In the genomic region with DNA sequence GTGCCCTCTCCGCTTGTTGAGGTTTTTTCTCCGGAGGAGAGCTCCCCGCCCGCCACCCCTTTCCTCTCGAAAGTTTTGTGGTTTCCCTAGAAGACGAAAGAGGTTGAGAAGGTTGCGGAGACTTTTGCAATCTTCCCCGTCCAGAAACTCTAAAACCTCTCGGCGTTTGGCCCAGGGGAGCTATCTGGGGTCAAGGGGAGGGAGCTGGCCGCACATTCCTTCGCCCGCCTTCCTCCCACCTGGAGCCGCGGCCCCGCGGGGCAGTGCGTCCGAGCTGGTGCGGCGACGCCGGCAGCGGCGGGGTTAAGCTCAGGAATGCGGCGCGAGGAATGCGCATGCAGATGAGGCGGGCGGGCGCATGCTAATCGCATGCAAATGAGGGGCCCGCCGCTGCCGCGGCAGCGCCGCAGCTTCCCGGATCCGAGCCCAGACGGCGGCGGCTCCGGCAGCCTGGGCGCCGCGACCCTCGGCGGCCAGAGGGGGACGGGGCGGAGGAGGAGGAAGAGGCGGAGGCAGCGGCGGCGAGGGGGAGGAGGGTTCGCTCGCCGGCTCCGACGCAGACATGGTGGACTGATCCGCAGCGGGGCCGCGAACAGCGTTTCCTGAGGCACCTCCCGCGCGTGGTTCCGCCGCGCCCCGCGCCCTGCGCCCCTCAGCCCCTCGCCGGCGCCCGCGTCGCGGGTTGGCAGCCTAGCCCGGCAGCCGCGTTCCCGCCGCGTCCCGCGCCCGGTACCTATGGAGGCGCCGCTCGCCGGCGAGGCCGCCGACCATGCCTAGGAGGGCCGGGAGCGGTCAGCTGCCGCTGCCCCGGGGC, we compare ENCODE assay signal across 1 cellular context.
TF ChIP-seq lines count a peak whose summit lies in the region.

A gene (plus strand): TSS at position 535 of the 814 bp plus-strand sequence. CDS start 235 bp downstream, at position 770.

TF ChIP-seq in HEK293, 187 proteins besides CTCF, POLR2A, EP300 and RAD21 (continued from another document and continues in another):
- TF ChIP-seq, protein P1, sequence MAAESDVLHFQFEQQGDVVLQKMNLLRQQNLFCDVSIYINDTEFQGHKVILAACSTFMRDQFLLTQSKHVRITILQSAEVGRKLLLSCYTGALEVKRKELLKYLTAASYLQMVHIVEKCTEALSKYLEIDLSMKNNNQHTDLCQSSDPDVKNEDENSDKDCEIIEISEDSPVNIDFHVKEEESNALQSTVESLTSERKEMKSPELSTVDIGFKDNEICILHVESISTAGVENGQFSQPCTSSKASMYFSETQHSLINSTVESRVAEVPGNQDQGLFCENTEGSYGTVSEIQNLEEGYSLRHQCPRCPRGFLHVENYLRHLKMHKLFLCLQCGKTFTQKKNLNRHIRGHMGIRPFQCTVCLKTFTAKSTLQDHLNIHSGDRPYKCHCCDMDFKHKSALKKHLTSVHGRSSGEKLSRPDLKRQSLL (tag by site-specific recombination; IDR thresholded peaks at IDR 0.05) = no peak
- TF ChIP-seq OVOL3 (tag by site-specific recombination; IDR thresholded peaks at IDR 0.05) (no peak), ZNF16 (tag by site-specific recombination; IDR thresholded peaks at IDR 0.05; ENCODE audit: low read depth) (no peak), ZNF548 (tag by site-specific recombination; IDR thresholded peaks at IDR 0.05) (no peak), ZNF544 (tag by site-specific recombination; IDR thresholded peaks at IDR 0.05) (no peak), ZNF121 (tag by site-specific recombination; IDR thresholded peaks at IDR 0.05) (no peak), ZNF366 (tag by site-specific recombination; conservative IDR thresholded peaks at IDR 0.05) (no peak), ZNF214 (tag by site-specific recombination; IDR thresholded peaks at IDR 0.05; ENCODE audit: borderline replicate concordance) (no peak), ZNF629 (tag by site-specific recombination; IDR thresholded peaks at IDR 0.05) (peak; percentile 43; the same call in 1 of the 2 replicates), ZNF140 (tag by site-specific recombination; IDR thresholded peaks at IDR 0.05) (no peak), ZFP41 (tag by site-specific recombination; IDR thresholded peaks at IDR 0.05; ENCODE audit: borderline replicate concordance) (no peak), ZNF670 (tag by site-specific recombination; IDR thresholded peaks at IDR 0.05; ENCODE audit: low read depth) (no peak), ZNF514 (tag by site-specific recombination; IDR thresholded peaks at IDR 0.05) (no peak), MZF1 (tag by site-specific recombination; IDR thresholded peaks at IDR 0.05; ENCODE audit: borderline replicate concordance) (no peak), SALL2 (tag by site-specific recombination; IDR thresholded peaks at IDR 0.05; ENCODE audit: borderline replicate concordance) (no peak), ZNF391 (tag by site-specific recombination; IDR thresholded peaks at IDR 0.05; ENCODE audit: borderline replicate concordance, low read depth) (no peak), GLIS2 (tag by site-specific recombination; IDR thresholded peaks at IDR 0.05) (0 out of 2 replicates have a peak, but pooled peaks have one; percentile 21), ZSCAN23 (tag by site-specific recombination; IDR thresholded peaks at IDR 0.05) (no peak), ZSCAN16 (tag by site-specific recombination; IDR thresholded peaks at IDR 0.05) (no peak), ZBTB20 (tag by site-specific recombination; IDR thresholded peaks at IDR 0.05) (peak; percentile 28; the same call in 1 of the 2 replicates), ZSCAN30 (tag by site-specific recombination; IDR thresholded peaks at IDR 0.05) (no peak), ZNF785 (tag by site-specific recombination; IDR thresholded peaks at IDR 0.05) (no peak), EGR2 (tag by site-specific recombination; IDR thresholded peaks at IDR 0.05; ENCODE audit: low read depth) (no peak), ZNF404 (tag by site-specific recombination; IDR thresholded peaks at IDR 0.05) (no peak), ZNF596 (tag by site-specific recombination; IDR thresholded peaks at IDR 0.05) (no peak), ZNF239 (tag by site-specific recombination; IDR thresholded peaks at IDR 0.05) (no peak)
- TF ChIP-seq, protein P2, sequence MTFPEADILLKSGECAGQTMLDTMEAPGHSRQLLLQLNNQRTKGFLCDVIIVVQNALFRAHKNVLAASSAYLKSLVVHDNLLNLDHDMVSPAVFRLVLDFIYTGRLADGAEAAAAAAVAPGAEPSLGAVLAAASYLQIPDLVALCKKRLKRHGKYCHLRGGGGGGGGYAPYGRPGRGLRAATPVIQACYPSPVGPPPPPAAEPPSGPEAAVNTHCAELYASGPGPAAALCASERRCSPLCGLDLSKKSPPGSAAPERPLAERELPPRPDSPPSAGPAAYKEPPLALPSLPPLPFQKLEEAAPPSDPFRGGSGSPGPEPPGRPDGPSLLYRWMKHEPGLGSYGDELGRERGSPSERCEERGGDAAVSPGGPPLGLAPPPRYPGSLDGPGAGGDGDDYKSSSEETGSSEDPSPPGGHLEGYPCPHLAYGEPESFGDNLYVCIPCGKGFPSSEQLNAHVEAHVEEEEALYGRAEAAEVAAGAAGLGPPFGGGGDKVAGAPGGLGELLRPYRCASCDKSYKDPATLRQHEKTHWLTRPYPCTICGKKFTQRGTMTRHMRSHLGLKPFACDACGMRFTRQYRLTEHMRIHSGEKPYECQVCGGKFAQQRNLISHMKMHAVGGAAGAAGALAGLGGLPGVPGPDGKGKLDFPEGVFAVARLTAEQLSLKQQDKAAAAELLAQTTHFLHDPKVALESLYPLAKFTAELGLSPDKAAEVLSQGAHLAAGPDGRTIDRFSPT (tag by site-specific recombination; IDR thresholded peaks at IDR 0.05) = peak; percentile 47; the same call in 1 of the 2 replicates
- TF ChIP-seq, protein P3, sequence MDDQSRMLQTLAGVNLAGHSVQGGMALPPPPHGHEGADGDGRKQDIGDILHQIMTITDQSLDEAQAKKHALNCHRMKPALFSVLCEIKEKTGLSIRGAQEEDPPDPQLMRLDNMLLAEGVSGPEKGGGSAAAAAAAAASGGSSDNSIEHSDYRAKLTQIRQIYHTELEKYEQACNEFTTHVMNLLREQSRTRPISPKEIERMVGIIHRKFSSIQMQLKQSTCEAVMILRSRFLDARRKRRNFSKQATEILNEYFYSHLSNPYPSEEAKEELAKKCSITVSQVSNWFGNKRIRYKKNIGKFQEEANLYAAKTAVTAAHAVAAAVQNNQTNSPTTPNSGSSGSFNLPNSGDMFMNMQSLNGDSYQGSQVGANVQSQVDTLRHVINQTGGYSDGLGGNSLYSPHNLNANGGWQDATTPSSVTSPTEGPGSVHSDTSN (CRISPR knock-in tag; IDR thresholded peaks at IDR 0.05) = no peak; the same call in 1 of the 2 replicates
- TF ChIP-seq, protein P4, sequence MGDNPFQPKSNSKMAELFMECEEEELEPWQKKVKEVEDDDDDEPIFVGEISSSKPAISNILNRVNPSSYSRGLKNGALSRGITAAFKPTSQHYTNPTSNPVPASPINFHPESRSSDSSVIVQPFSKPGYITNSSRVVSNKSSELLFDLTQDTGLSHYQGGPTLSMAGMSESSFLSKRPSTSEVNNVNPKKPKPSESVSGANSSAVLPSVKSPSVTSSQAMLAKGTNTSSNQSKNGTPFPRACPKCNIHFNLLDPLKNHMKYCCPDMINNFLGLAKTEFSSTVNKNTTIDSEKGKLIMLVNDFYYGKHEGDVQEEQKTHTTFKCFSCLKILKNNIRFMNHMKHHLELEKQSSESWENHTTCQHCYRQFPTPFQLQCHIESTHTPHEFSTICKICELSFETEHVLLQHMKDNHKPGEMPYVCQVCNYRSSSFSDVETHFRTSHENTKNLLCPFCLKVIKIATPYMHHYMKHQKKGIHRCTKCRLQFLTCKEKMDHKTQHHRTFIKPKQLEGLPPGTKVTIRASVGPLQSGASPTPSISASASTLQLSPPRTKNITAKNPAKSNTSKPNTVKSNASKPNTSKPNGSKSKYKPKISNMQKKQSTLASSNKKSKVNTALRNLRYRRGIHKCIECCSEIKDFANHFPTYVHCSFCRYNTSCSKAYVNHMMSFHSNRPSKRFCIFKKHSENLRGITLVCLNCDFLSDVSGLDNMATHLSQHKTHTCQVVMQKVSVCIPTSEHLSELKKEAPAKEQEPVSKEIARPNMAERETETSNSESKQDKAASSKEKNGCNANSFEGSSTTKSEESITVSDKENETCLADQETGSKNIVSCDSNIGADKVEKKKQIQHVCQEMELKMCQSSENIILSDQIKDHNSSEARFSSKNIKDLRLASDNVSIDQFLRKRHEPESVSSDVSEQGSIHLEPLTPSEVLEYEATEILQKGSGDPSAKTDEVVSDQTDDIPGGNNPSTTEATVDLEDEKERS (tag by site-specific recombination; IDR thresholded peaks at IDR 0.05) = no peak
- TF ChIP-seq, protein P5, sequence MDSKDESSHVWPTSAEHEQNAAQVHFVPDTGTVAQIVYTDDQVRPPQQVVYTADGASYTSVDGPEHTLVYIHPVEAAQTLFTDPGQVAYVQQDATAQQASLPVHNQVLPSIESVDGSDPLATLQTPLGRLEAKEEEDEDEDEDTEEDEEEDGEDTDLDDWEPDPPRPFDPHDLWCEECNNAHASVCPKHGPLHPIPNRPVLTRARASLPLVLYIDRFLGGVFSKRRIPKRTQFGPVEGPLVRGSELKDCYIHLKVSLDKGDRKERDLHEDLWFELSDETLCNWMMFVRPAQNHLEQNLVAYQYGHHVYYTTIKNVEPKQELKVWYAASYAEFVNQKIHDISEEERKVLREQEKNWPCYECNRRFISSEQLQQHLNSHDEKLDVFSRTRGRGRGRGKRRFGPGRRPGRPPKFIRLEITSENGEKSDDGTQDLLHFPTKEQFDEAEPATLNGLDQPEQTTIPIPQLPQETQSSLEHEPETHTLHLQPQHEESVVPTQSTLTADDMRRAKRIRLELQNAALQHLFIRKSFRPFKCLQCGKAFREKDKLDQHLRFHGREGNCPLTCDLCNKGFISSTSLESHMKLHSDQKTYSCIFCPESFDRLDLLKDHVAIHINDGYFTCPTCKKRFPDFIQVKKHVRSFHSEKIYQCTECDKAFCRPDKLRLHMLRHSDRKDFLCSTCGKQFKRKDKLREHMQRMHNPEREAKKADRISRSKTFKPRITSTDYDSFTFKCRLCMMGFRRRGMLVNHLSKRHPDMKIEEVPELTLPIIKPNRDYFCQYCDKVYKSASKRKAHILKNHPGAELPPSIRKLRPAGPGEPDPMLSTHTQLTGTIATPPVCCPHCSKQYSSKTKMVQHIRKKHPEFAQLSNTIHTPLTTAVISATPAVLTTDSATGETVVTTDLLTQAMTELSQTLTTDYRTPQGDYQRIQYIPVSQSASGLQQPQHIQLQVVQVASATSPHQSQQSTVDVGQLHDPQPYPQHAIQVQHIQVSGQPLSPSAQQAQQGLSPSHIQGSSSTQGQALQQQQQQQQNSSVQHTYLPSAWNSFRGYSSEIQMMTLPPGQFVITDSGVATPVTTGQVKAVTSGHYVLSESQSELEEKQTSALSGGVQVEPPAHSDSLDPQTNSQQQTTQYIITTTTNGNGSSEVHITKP (tag by site-specific recombination; IDR thresholded peaks at IDR 0.05) = peak; percentile 82
- TF ChIP-seq, protein P6, sequence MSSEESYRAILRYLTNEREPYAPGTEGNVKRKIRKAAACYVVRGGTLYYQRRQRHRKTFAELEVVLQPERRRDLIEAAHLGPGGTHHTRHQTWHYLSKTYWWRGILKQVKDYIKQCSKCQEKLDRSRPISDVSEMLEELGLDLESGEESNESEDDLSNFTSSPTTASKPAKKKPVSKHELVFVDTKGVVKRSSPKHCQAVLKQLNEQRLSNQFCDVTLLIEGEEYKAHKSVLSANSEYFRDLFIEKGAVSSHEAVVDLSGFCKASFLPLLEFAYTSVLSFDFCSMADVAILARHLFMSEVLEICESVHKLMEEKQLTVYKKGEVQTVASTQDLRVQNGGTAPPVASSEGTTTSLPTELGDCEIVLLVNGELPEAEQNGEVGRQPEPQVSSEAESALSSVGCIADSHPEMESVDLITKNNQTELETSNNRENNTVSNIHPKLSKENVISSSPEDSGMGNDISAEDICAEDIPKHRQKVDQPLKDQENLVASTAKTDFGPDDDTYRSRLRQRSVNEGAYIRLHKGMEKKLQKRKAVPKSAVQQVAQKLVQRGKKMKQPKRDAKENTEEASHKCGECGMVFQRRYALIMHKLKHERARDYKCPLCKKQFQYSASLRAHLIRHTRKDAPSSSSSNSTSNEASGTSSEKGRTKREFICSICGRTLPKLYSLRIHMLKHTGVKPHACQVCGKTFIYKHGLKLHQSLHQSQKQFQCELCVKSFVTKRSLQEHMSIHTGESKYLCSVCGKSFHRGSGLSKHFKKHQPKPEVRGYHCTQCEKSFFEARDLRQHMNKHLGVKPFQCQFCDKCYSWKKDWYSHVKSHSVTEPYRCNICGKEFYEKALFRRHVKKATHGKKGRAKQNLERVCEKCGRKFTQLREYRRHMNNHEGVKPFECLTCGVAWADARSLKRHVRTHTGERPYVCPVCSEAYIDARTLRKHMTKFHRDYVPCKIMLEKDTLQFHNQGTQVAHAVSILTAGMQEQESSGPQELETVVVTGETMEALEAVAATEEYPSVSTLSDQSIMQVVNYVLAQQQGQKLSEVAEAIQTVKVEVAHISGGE (tag by site-specific recombination; conservative IDR thresholded peaks at IDR 0.05; ENCODE audit: low read depth) = no peak
- TF ChIP-seq, protein P7, sequence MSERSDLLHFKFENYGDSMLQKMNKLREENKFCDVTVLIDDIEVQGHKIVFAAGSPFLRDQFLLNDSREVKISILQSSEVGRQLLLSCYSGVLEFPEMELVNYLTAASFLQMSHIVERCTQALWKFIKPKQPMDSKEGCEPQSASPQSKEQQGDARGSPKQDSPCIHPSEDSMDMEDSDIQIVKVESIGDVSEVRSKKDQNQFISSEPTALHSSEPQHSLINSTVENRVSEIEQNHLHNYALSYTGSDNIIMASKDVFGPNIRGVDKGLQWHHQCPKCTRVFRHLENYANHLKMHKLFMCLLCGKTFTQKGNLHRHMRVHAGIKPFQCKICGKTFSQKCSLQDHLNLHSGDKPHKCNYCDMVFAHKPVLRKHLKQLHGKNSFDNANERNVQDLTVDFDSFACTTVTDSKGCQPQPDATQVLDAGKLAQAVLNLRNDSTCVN (tag by site-specific recombination; optimal IDR thresholded peaks at IDR 0.05) = peak; percentile 79
- TF ChIP-seq, protein P8, sequence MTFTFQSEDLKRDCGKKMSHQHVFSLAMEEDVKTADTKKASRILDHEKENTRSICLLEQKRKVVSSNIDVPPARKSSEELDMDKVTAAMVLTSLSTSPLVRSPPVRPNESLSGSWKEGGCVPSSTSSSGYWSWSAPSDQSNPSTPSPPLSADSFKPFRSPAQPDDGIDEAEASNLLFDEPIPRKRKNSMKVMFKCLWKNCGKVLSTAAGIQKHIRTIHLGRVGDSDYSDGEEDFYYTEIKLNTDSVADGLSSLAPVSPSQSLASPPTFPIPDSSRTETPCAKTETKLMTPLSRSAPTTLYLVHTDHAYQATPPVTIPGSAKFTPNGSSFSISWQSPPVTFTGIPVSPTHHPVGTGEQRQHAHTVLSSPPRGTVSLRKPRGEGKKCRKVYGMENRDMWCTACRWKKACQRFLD (tag by site-specific recombination; IDR thresholded peaks at IDR 0.05) = no peak
